ENCODE assay signal across 2 cellular contexts in genomic region chr12:32446306-32447119, GRCh38.
A peak's percentile ranks its signal among the peaks of the same experiment; 100 is the strongest.
TF ChIP-seq lines count a peak whose summit lies in the region.

No MANE protein-coding gene starts in this region.

TF ChIP-seq in K562, 482 proteins besides CTCF, POLR2A, EP300 and RAD21 (continues in another document):
- TF ChIP-seq SNRNP70 (optimal IDR thresholded peaks at IDR 0.05; ENCODE audit: low read depth, low read length) (no peak), FOXA1 (IDR thresholded peaks at IDR 0.05; ENCODE audit: borderline replicate concordance) (0 out of 2 replicates have a peak, but pooled peaks have one; percentile 48), TCF3 (CRISPR knock-in tag; IDR thresholded peaks at IDR 0.05) (peak; percentile 18; the same call in 1 of the 2 replicates), HOXB6 (CRISPR knock-in tag; IDR thresholded peaks at IDR 0.05; ENCODE audit: borderline replicate concordance) (no peak), ZC3H4 (CRISPR knock-in tag; IDR thresholded peaks at IDR 0.05; ENCODE audit: borderline replicate concordance) (no peak), TBL1XR1 (IDR thresholded peaks at IDR 0.05; ENCODE audit: low read length in 2 of 2) (no peak), CBFB (CRISPR knock-in tag; IDR thresholded peaks at IDR 0.05) (no peak), ZBTB9 (CRISPR knock-in tag; IDR thresholded peaks at IDR 0.05) (no peak), TAL1 (IDR thresholded peaks at IDR 0.05) (peak; percentile 41; the same call in 1 of the 2 replicates), ATF7 (IDR thresholded peaks at IDR 0.05) (no peak), SREBF1 (IDR thresholded peaks at IDR 0.05; ENCODE audit: borderline replicate concordance, low read depth, low read length) (no peak), ARID3A (IDR thresholded peaks at IDR 0.05; ENCODE audit: borderline replicate concordance, low read depth, low read length) (no peak), MAFF (IDR thresholded peaks at IDR 0.05; ENCODE audit: low read length) (no peak), CBFA2T3 (IDR thresholded peaks at IDR 0.05) (peak; percentile 18; the same call in 1 of the 2 replicates), MBD2 (IDR thresholded peaks at IDR 0.05; ENCODE audit: borderline replicate concordance, low read depth) (no peak), ARHGAP35 (IDR thresholded peaks at IDR 0.05; ENCODE audit: partially characterized antibody) (no peak), RFX7 (CRISPR knock-in tag; IDR thresholded peaks at IDR 0.05) (no peak), ATF2 (CRISPR knock-in tag; IDR thresholded peaks at IDR 0.05) (no peak), LEF1 (IDR thresholded peaks at IDR 0.05) (no peak), ZKSCAN3 (CRISPR knock-in tag; IDR thresholded peaks at IDR 0.05) (no peak), ZNF586 (CRISPR knock-in tag; conservative IDR thresholded peaks at IDR 0.05) (no peak)
- TF ChIP-seq, protein P1, sequence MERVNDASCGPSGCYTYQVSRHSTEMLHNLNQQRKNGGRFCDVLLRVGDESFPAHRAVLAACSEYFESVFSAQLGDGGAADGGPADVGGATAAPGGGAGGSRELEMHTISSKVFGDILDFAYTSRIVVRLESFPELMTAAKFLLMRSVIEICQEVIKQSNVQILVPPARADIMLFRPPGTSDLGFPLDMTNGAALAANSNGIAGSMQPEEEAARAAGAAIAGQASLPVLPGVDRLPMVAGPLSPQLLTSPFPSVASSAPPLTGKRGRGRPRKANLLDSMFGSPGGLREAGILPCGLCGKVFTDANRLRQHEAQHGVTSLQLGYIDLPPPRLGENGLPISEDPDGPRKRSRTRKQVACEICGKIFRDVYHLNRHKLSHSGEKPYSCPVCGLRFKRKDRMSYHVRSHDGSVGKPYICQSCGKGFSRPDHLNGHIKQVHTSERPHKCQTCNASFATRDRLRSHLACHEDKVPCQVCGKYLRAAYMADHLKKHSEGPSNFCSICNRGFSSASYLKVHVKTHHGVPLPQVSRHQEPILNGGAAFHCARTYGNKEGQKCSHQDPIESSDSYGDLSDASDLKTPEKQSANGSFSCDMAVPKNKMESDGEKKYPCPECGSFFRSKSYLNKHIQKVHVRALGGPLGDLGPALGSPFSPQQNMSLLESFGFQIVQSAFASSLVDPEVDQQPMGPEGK (CRISPR knock-in tag; IDR thresholded peaks at IDR 0.05; ENCODE audit: borderline replicate concordance) = no peak
- TF ChIP-seq, protein P2, sequence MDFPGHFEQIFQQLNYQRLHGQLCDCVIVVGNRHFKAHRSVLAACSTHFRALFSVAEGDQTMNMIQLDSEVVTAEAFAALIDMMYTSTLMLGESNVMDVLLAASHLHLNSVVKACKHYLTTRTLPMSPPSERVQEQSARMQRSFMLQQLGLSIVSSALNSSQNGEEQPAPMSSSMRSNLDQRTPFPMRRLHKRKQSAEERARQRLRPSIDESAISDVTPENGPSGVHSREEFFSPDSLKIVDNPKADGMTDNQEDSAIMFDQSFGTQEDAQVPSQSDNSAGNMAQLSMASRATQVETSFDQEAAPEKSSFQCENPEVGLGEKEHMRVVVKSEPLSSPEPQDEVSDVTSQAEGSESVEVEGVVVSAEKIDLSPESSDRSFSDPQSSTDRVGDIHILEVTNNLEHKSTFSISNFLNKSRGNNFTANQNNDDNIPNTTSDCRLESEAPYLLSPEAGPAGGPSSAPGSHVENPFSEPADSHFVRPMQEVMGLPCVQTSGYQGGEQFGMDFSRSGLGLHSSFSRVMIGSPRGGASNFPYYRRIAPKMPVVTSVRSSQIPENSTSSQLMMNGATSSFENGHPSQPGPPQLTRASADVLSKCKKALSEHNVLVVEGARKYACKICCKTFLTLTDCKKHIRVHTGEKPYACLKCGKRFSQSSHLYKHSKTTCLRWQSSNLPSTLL (IDR thresholded peaks at IDR 0.05) = no peak

TF ChIP-seq in GM12891, 5 proteins besides CTCF, POLR2A, EP300 and RAD21:
- TF ChIP-seq SPI1 (IDR thresholded peaks at IDR 0.05; ENCODE audit: low read depth, low read length) (no peak), POU2F2 (IDR thresholded peaks at IDR 0.05; ENCODE audit: low read depth, low read length) (no peak), POLR2AphosphoS5 (IDR thresholded peaks at IDR 0.05; ENCODE audit: low read depth, low read length) (no peak), TAF1 (IDR thresholded peaks at IDR 0.05; ENCODE audit: low read depth, low read length) (no peak), PAX5 (IDR thresholded peaks at IDR 0.05; ENCODE audit: insufficient read depth, low read length, severe bottlenecking) (no peak)
